Comparison of ENCODE assay signal across 11 cellular contexts in the genomic region with DNA sequence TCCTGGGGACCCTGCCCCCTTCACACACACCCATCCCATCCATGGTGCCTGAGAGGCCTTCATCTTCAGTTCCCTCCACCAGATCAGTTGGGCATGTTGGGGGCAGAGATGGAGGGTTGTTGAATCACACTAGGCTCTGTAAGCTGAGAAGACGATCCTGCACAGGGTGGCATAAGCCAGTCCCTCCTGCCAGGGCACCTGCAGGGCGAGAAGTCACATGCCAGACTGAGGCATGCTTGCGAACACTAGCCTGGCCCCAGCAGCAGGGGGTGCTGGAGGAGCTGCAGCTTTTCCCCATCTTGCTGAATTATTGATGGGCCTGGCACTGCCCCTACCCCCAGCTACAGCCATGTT. TPM values are rescaled to one million over a fixed set of nuclear protein-coding genes. Genes with fewer than 3 reads are reported as not detected.
DNase-seq lines count a peak whose midpoint lies in the region; ATAC-seq and TF ChIP-seq lines count a peak whose summit lies in the region.
"Had no signal": no experiment of that assay in that cellular context is flagged by ENCODE, and none has a peak within 500 bp of the region (broad histone marks: within the 10 kb centered on the region; RNA-seq: fewer than 3 reads in every experiment).

No MANE protein-coding gene starts in this region.

- no peak overlapping the region for H2AFZ ChIP-seq in Loucy (ENCODE audit: low read length)

- no peak overlapping the region for H3K27ac ChIP-seq in gastrocnemius medialis
- H3K27ac ChIP-seq: BLaER1 treated with 17β-estradiol and CSF1 and Interleukin-3, amounts not matched to agents 10 nM and 100 nM; prostate gland had no signal

- no peaks in the 10 kb centered on the region for H3K36me3 Mint-ChIP-seq in chondrocyte (ENCODE audit: low read depth)

- no peak overlapping the region for H3K4me3 Mint-ChIP-seq in chondrocyte (ENCODE audit: unreplicated experiment)

- H3K36me3 ChIP-seq in Loucy (ENCODE audit: insufficient read depth, low read length): no peaks in the 10 kb centered on the region
- no peaks in the 10 kb centered on the region for H3K36me3 ChIP-seq in gastrocnemius medialis
- H3K36me3 ChIP-seq: BLaER1 treated with 17β-estradiol and CSF1 and Interleukin-3, amounts not matched to agents 10 nM and 100 nM; prostate gland had no signal

- H3K9me3 Mint-ChIP-seq in chondrocyte (ENCODE audit: low read depth): no peaks in the 10 kb centered on the region

- no peaks in the 10 kb centered on the region for H3K79me2 ChIP-seq in Loucy (ENCODE audit: insufficient read depth, low read length)

- H3K4me2 ChIP-seq in Loucy (ENCODE audit: low read depth, low read length, poor library complexity, severe bottlenecking): no peak overlapping the region
- H3K4me2 ChIP-seq: BLaER1 treated with 17β-estradiol and CSF1 and Interleukin-3, amounts not matched to agents 10 nM and 100 nM had no signal

- H3K27me3 ChIP-seq in Loucy (ENCODE audit: insufficient read depth, low read length, poor library complexity, severe bottlenecking) (no peaks in the 10 kb centered on the region), gastrocnemius medialis (peaks cover 30 to 32% (median 30%) of the 10 kb centered on the region in 3 donors)

- H3F3A ChIP-seq in Loucy (ENCODE audit: low read depth): no peaks in the 10 kb centered on the region

- intact Hi-C loops in gastrocnemius medialis (cut with DNase I; ENCODE audit: low total_unique reads): loop anchor here (5.0 to 10.0 kb wide), 3 partner anchors 136 to 391 kb away; no protein-coding TSS in a partner anchor

- H4K20me1 ChIP-seq in Loucy (ENCODE audit: insufficient read depth, low read length, poor library complexity, severe bottlenecking): no peaks in the 10 kb centered on the region

- TF ChIP-seq CTCF in Loucy (conservative IDR thresholded peaks at IDR 0.05; ENCODE audit: low read length): peak; percentile 59
- peak; percentile 52 for TF ChIP-seq CTCF in chondrocyte (IDR thresholded peaks at IDR 0.05)
- peak in 3 of 5 experiments; percentile 13 to 23 (median 22) for TF ChIP-seq CTCF in gastrocnemius medialis (IDR thresholded peaks at IDR 0.05 in 4 of 5, conservative IDR thresholded peaks at IDR 0.05 in 1 of 5)

- H3K4me1 ChIP-seq in Loucy (ENCODE audit: insufficient read depth, low read length, poor library complexity, severe bottlenecking) (no peaks in the 10 kb centered on the region), gastrocnemius medialis (peaks cover 14 to 15% of the 10 kb centered on the region in 2 donors)

- no peak overlapping the region for H3K4me3 ChIP-seq in Loucy (ENCODE audit: low read length, poor library complexity, severe bottlenecking)
- no peak overlapping the region for H3K4me3 ChIP-seq in gastrocnemius medialis
- H3K4me3 ChIP-seq: BLaER1 treated with 17β-estradiol and CSF1 and Interleukin-3, amounts not matched to agents 10 nM and 100 nM; prostate gland had no signal

- in situ Hi-C loops in gastrocnemius medialis (cut with MboI; ENCODE audit: low sequenced_read_pairs in 4 of 4): loop anchor here (10.0 to 25.0 kb wide), 5 partner anchors 381 to 681 kb away; no protein-coding TSS in a partner anchor

- TF ChIP-seq POLR2A in gastrocnemius medialis (IDR thresholded peaks at IDR 0.05): no peak

- no peak overlapping the region for H3K9ac ChIP-seq in Loucy (ENCODE audit: low read depth, low read length, poor library complexity, severe bottlenecking)
- H3K9ac ChIP-seq: BLaER1 treated with 17β-estradiol and CSF1 and Interleukin-3, amounts not matched to agents 10 nM and 100 nM had no signal

- peak; percentile 23 to 65 for ATAC-seq in gastrocnemius medialis

- DNase-seq in NCI-H82 (lab: John Stamatoyannopoulos, UW) (peak; percentile 57), NCI-H82 treated with DMSO at 0.1 percent for 48 hours (lab: John Stamatoyannopoulos, UW; ENCODE audit: unreplicated experiment) (no peak), chondrocyte (ENCODE audit: low spot score) (no peak), gastrocnemius medialis (peak in 1 of 2 donors; percentile 52), NCI-H774 (lab: John Stamatoyannopoulos, UW) (no peak), kidney glomerular epithelial cell (lab: John Stamatoyannopoulos, UW) (no peak)
- no peak for DNase-seq in activated CD4-positive, alpha-beta T cell treated with anti-CD3 and anti-CD28 coated beads for 4 hours
- DNase-seq: GOT3 had no signal

- no peak overlapping the region for H3K27ac Mint-ChIP-seq in chondrocyte (ENCODE audit: unreplicated experiment)

- peaks cover 17% of the 10 kb centered on the region for H3K4me1 Mint-ChIP-seq in chondrocyte (ENCODE audit: low read depth)

- H3K9me3 ChIP-seq in Loucy (ENCODE audit: insufficient read depth, low read depth, low read length): no peaks in the 10 kb centered on the region
- no peaks in the 10 kb centered on the region for H3K9me3 ChIP-seq in gastrocnemius medialis
- H3K9me3 ChIP-seq: prostate gland had no signal

- H3K27me3 Mint-ChIP-seq in chondrocyte (ENCODE audit: low read depth): peaks cover 7% of the 10 kb centered on the region

- H3K9me2 ChIP-seq in Loucy (replicated peaks; ENCODE audit: low read depth, low read length): no peaks in the 10 kb centered on the region

RNA-seq across cellular contexts. Expression of a gene that starts 6.1 kb away (rescaled TPM):
- total RNA-seq in chondrocyte (2.0 to 8.6 TPM (median 8.4 TPM) in 3 replicates), gastrocnemius medialis (10 to 100 TPM in 1 of 4 donors, 1 to 10 TPM in 3; 4.2 to 10.4 (median 6.4) TPM)

RNA-seq across cellular contexts. Expression of a gene that starts 58.7 kb away (rescaled TPM):
- total RNA-seq in chondrocyte (not detected in 3 replicates), gastrocnemius medialis (not detected)
